16 cellular contexts compared by ENCODE assay signal in genomic region chr10:126421745-126422144, GRCh38. TPM values are rescaled to one million over a fixed set of nuclear protein-coding genes. Genes with fewer than 3 reads are reported as not detected.
DNase-seq lines count a peak whose midpoint lies in the region; FAIRE-seq and TF ChIP-seq lines count a peak whose summit lies in the region.
"Had no signal": no experiment of that assay in that cellular context is flagged by ENCODE, and none has a peak within 500 bp of the region (broad histone marks: within the 10 kb centered on the region; RNA-seq: fewer than 3 reads in every experiment).

No MANE protein-coding gene starts in this region.

- no peak for TF ChIP-seq CTCF in brain microvascular endothelial cell (IDR thresholded peaks at IDR 0.05; ENCODE audit: low read depth, low read length, missing control alignments)
- TF ChIP-seq CTCF in Calu3 (IDR thresholded peaks at IDR 0.05; ENCODE audit: unreplicated experiment): no peak

- no TSS peak for BruUV-seq in Calu3 (replicated peaks; lab: Mats Ljungman, UMichigan)

- no peak overlapping the region for H3K23ac ChIP-seq in trophoblast cell (ENCODE audit: low read length)

- peak overlapping the region; percentile 95 for H3K27ac ChIP-seq in ACC112 (ENCODE audit: low read depth, low read length)
- peak overlapping the region; percentile 80 for H3K27ac ChIP-seq in brain microvascular endothelial cell
- H3K27ac ChIP-seq in trophoblast cell (ENCODE audit: low read depth, low read length): no peak overlapping the region
- H3K27ac ChIP-seq: HL-60 had no signal

- no peak overlapping the region for H3K9ac ChIP-seq in trophoblast cell (ENCODE audit: low read length)

- no peak overlapping the region for H3K4me2 ChIP-seq in trophoblast cell (ENCODE audit: low read length)

- H2BK5ac ChIP-seq in trophoblast cell (ENCODE audit: low read depth, low read length, poor library complexity): no peak overlapping the region

- no peaks in the 10 kb centered on the region for H3K79me2 ChIP-seq in ACC112 (ENCODE audit: control insufficient read depth, insufficient read depth, low read length, unreplicated experiment)
- H3K79me2 ChIP-seq in trophoblast cell (ENCODE audit: control insufficient read depth, insufficient read depth, low read length, poor library complexity): no peaks in the 10 kb centered on the region

- intact Hi-C loops in Calu3 (cut with micrococcal nuclease; ENCODE audit: unreplicated experiment): no loop called here

- in situ Hi-C loops in brain microvascular endothelial cell (cut with HindIII; ENCODE audit: low pct_ligation_motif_present, low sequenced_read_pairs): no loop called here

- no peak overlapping the region for H2AFZ ChIP-seq in ACC112 (ENCODE audit: low read length, unreplicated experiment)
- no peak overlapping the region for H2AFZ ChIP-seq in trophoblast cell (ENCODE audit: insufficient read depth, low read length, poor library complexity)

- H4K12ac ChIP-seq in trophoblast cell (ENCODE audit: low read depth, low read length): no peak overlapping the region

- peak; percentile 28 for DNase-seq in HK-2 (ENCODE audit: unreplicated experiment)
- DNase-seq in brain microvascular endothelial cell: peak; percentile 97
- DNase-seq in kidney tubule cell (ENCODE audit: low spot score): peak; percentile 91
- DNase-seq in GM19239 (ENCODE audit: insufficient read length, low spot score): no peak
- no peak for DNase-seq in Calu3
- DNase-seq in trophoblast cell: no peak
- no peak for DNase-seq in activated naive CD4-positive, alpha-beta T cell (lab: John Stamatoyannopoulos, UW)
- DNase-seq: BE2C; H9; mesendoderm; NCI-H187; stimulated activated naive CD8-positive, alpha-beta T cell treated with anti-CD3 and anti-CD28 coated beads, Interleukin-15, Interleukin-2, amounts not matched to agents 100 U/mL and 50 U/mL, for 24 hours had no signal

- H3K27me3 ChIP-seq in ACC112 (ENCODE audit: insufficient read depth, low read length) (no peaks in the 10 kb centered on the region), brain microvascular endothelial cell (replicated peaks) (no peaks in the 10 kb centered on the region), trophoblast cell (ENCODE audit: insufficient read depth, low read length) (no peaks in the 10 kb centered on the region)
- H3K27me3 ChIP-seq: BE2C had no signal

- H2BK12ac ChIP-seq in trophoblast cell (ENCODE audit: low read length): no peak overlapping the region

- no peaks in the 10 kb centered on the region for H3K9me3 Mint-ChIP-seq in Calu3 (ENCODE audit: low read depth, unreplicated experiment)

- H3K14ac ChIP-seq in trophoblast cell (ENCODE audit: low read length): no peak overlapping the region

- H3K4me3 ChIP-seq in ACC112 (ENCODE audit: low read depth, low read length) (peak overlapping the region; percentile 61), brain microvascular endothelial cell (ENCODE audit: low read depth, low read length) (no peak overlapping the region), trophoblast cell (ENCODE audit: low read depth, low read length) (no peak overlapping the region)

- CTCF ChIA-PET in Calu3 (lab: Charles Lee): no interaction called here

- no peaks in the 10 kb centered on the region for H3K79me1 ChIP-seq in trophoblast cell (ENCODE audit: low read length)

- H3K36me3 Mint-ChIP-seq in Calu3 (ENCODE audit: insufficient read depth, unreplicated experiment): no peaks in the 10 kb centered on the region

- H4K91ac ChIP-seq in trophoblast cell (ENCODE audit: low read depth, low read length): no peak overlapping the region

- no CpG with 5 or more reads among the region's 6 CpGs for WGBS in trophoblast cell (ENCODE audit: extremely low coverage, insufficient coverage, insufficient read length)

- H3K4ac ChIP-seq in trophoblast cell (ENCODE audit: low read depth, low read length): no peak overlapping the region

- H3K18ac ChIP-seq in trophoblast cell (ENCODE audit: low read length): no peak overlapping the region

- H2AK5ac ChIP-seq in trophoblast cell (ENCODE audit: low read length): no peak overlapping the region

- peaks cover 13% of the 10 kb centered on the region for H3K27me3 Mint-ChIP-seq in Calu3 (ENCODE audit: unreplicated experiment)

- H3K27ac Mint-ChIP-seq in Calu3 (ENCODE audit: unreplicated experiment): no peak overlapping the region
- H3K27ac Mint-ChIP-seq: activated naive CD4-positive, alpha-beta T cell treated with anti-CD3 and anti-CD28 coated beads, Interleukin-2, amount 50 U/mL, for 72 hours; H9 had no signal

- H3K4me1 ChIP-seq in ACC112 (ENCODE audit: control insufficient read depth, insufficient read depth, low read length, unreplicated experiment) (peaks cover 29% of the 10 kb centered on the region), trophoblast cell (ENCODE audit: control insufficient read depth in 1 of 2, insufficient read depth in 2 of 2, low read length in 2 of 2) (no peaks in the 10 kb centered on the region)
- H3K4me1 ChIP-seq: BE2C had no signal

- peaks cover 5% of the 10 kb centered on the region; the same call in 1 of the 2 replicates for H3K36me3 ChIP-seq in ACC112 (ENCODE audit: insufficient read depth, low read length)
- H3K36me3 ChIP-seq in brain microvascular endothelial cell (replicated peaks): no peaks in the 10 kb centered on the region
- no peaks in the 10 kb centered on the region for H3K36me3 ChIP-seq in trophoblast cell (ENCODE audit: control insufficient read depth in 1 of 2, insufficient read depth in 2 of 2, low read length in 2 of 2)
- H3K36me3 ChIP-seq: BE2C had no signal

- H3K4me3 Mint-ChIP-seq in Calu3 (ENCODE audit: low read depth, unreplicated experiment): no peak overlapping the region
- H3K4me3 Mint-ChIP-seq: H9 had no signal

- H4K8ac ChIP-seq in trophoblast cell (ENCODE audit: low read depth, low read length): no peak overlapping the region

- peaks cover 11% of the 10 kb centered on the region for H3K9me3 ChIP-seq in trophoblast cell (ENCODE audit: insufficient read depth, low read depth, low read length)
- H3K9me3 ChIP-seq: BE2C had no signal

- H3K4me1 Mint-ChIP-seq in Calu3 (ENCODE audit: low read depth, unreplicated experiment): peaks cover 7% of the 10 kb centered on the region

- no peak for FAIRE-seq in GM19239 (lab: Jason Lieb, UNC)
- FAIRE-seq: endothelial cell of umbilical vein had no signal

- H2BK120ac ChIP-seq in trophoblast cell (ENCODE audit: insufficient read depth, low read length, poor library complexity): no peak overlapping the region

RNA-seq across cellular contexts. Expression of gene ADAM12, which starts 33.5 kb away (rescaled TPM):
- not detected in 2 replicates for total RNA-seq in Calu3 (2022)
- 4.1 TPM in 2 replicates for polyA plus RNA-seq in trophoblast cell (2013)

Comparison
In these comparisons a context has a peak if more than half of its experiments do, and no peak if none do; other contexts are left out.
1. DNase-seq: peak in HK-2 (single experiment), brain microvascular endothelial cell (single experiment) and kidney tubule cell (single experiment); none in GM19239 (single experiment), Calu3 (single experiment), trophoblast cell (0 of 2) and activated naive CD4-positive, alpha-beta T cell (0 of 4).